1 cellular context compared by ENCODE assay signal in genomic region chr21:43367296-43367695, GRCh38.
TF ChIP-seq lines count a peak whose summit lies in the region.

No MANE protein-coding gene starts in this region.

TF ChIP-seq in IMR-90, 13 proteins besides CTCF, POLR2A, EP300 and RAD21 (continued from another document):
- no peak for TF ChIP-seq MXI1 (IDR thresholded peaks at IDR 0.05; ENCODE audit: borderline replicate concordance, low read depth, low read length)
- no peak for TF ChIP-seq SMC3 (IDR thresholded peaks at IDR 0.05; ENCODE audit: low read depth, low read length)
- TF ChIP-seq BHLHE40 (IDR thresholded peaks at IDR 0.05; ENCODE audit: low read depth, low read length) = no peak
- TF ChIP-seq ELK1 (IDR thresholded peaks at IDR 0.05; ENCODE audit: borderline replicate concordance, low read depth, low read length) = no peak
TF ChIP-seq in IMR-90: peak in this region for 0.
